1 cellular context compared by ENCODE assay signal in the genomic region with DNA sequence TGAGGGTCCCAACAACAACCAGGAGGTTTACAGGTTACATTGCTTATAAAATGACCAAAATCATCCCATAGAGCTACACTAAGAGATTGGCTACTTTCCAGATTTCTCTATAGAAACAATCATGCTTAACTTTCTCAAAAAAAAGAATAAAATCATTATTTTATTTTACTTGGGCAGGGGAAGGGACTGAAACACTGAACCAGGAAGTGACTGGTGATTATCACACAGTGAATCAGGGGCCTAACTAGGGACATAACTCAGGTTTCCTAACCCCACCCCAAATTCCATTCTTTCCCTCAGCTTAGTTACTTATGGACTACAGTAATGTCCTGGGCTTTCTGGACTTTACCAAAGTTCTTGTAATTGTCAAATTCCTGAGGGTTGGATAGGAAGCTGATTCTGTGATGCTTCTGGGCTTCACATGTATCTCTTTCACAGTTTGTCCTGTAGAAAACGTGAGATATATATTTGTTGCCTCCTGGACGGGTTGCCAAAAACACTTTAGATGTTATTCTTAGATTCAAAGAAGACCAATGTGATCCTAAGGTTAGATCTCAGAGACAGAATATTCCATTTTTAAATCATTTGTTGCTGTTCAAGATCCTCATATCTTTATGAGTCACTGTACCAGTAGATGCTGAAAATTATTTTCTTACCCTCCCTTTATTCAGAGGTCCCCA.
TF ChIP-seq lines count a peak whose summit lies in the region.

No MANE protein-coding gene starts in this region.

TF ChIP-seq in endothelial cell of umbilical vein, 7 proteins besides CTCF, POLR2A, EP300 and RAD21:
- peak; percentile 54 for TF ChIP-seq GATA2 (IDR thresholded peaks at IDR 0.05; ENCODE audit: insufficient read depth, insufficient read length, low read depth, low read length)
